ENCODE assay signal across 9 cellular contexts in the genomic region with DNA sequence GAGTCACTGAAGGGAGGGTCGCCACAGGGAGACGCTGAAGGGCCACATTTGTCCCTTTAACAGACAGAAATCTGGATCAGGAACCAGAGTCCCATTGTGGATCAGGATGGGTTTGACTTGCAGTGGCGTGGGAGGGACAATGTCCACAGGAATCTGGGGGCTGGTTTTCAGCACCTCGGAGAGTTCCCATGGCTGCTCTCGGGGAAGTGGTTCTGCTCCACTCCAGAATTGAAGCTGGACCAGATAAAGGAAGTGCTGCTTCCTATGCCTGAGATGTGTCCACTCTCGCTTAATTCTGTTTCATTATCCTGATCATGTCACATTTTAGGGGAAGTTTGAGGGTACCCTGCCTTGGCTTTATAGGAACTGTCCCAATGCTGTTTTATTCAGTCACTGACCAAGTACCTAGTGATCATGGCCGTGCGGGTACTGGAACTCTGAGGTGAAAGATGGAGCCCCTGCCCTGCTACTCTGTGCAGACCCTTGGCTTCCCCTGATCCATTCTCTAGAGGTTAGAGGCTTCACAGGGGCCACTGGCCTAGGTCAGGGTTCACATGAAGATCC. TPM values are rescaled to one million over a fixed set of nuclear protein-coding genes. Genes with fewer than 3 reads are reported as not detected.
DNase-seq lines count a peak whose midpoint lies in the region; ATAC-seq and TF ChIP-seq lines count a peak whose summit lies in the region.
"Had no signal": no experiment of that assay in that cellular context is flagged by ENCODE, and none has a peak within 500 bp of the region (broad histone marks: within the 10 kb centered on the region; RNA-seq: fewer than 3 reads in every experiment).

No MANE protein-coding gene starts in this region.

- H2AFZ ChIP-seq in MM.1S (ENCODE audit: low read length) = no peak overlapping the region

- ATAC-seq in lung (ENCODE audit: insufficient read depth, low FRiP score) (no peak), GM18505 (IDR thresholded peaks at IDR 0.05; ENCODE audit: unreplicated experiment) (no peak), GM21528 (IDR thresholded peaks at IDR 0.05; ENCODE audit: low FRiP score, unreplicated experiment) (no peak)

- H3K4me1 ChIP-seq in MM.1S (ENCODE audit: low read length) (no peaks in the 10 kb centered on the region), lung (ENCODE audit: control insufficient read depth in 2 of 2, insufficient read depth in 2 of 2, low read length in 2 of 2) (no peaks in the 10 kb centered on the region)

- H3K79me2 ChIP-seq in MM.1S (ENCODE audit: low read length) = no peaks in the 10 kb centered on the region

- H3K9ac ChIP-seq in MM.1S (ENCODE audit: low read length) = no peak overlapping the region

- TF ChIP-seq CTCF in MM.1S (IDR thresholded peaks at IDR 0.05; ENCODE audit: low read length) (no peak), astrocyte of the spinal cord (IDR thresholded peaks at IDR 0.05; ENCODE audit: low read depth, low read length) (no peak), lung (IDR thresholded peaks at IDR 0.05; ENCODE audit: control extremely low read depth, extremely low read depth) (no peak)

- no peaks in the 10 kb centered on the region for H3K9me2 ChIP-seq in MM.1S (replicated peaks; ENCODE audit: insufficient read depth, low read length)

- in situ Hi-C loops in astrocyte of the spinal cord (cut with HindIII; ENCODE audit: low sequenced_read_pairs) = no loop called here

- H3K27ac ChIP-seq in MM.1S (ENCODE audit: low read length) = no peak overlapping the region
- no peak overlapping the region for H3K27ac ChIP-seq in lung (ENCODE audit: low read depth in 1 of 2, low read length in 1 of 2)

- H4K20me1 ChIP-seq in MM.1S (ENCODE audit: insufficient read depth, low read length) = no peaks in the 10 kb centered on the region

- H3K4me2 ChIP-seq in MM.1S (ENCODE audit: low read depth, low read length) = no peak overlapping the region

- H3K36me3 ChIP-seq in MM.1S (replicated peaks; ENCODE audit: insufficient read depth, low read length) (no peaks in the 10 kb centered on the region), lung (ENCODE audit: control insufficient read depth in 2 of 2, insufficient read depth in 2 of 2, low read length in 2 of 2) (no peaks in the 10 kb centered on the region)

- H3K27me3 ChIP-seq in MM.1S (replicated peaks; ENCODE audit: insufficient read depth, low read length) (0 out of 2 replicates have a peak, but pooled peaks cover under 1% of the 10 kb centered on the region), lung (ENCODE audit: control insufficient read depth, insufficient read depth) (no peaks in the 10 kb centered on the region)

- WGBS in lung, 2 donors = 31 to 33% methylated on average over 8 of the region's 8 CpGs

- no peaks in the 10 kb centered on the region for H3K9me3 ChIP-seq in MM.1S (replicated peaks; ENCODE audit: insufficient read depth, low read length)
- no peaks in the 10 kb centered on the region for H3K9me3 ChIP-seq in lung (ENCODE audit: control insufficient read depth in 2 of 2, insufficient read depth in 1 of 2, low read length in 1 of 2)

- TF ChIP-seq POLR2A in GM18505 (IDR thresholded peaks at IDR 0.05; ENCODE audit: borderline replicate concordance, extremely low read depth, insufficient read depth, insufficient read length) = no peak

- no peak overlapping the region for H3K4me3 ChIP-seq in MM.1S (ENCODE audit: low read length)
- H3K4me3 ChIP-seq in astrocyte of the spinal cord (ENCODE audit: low read depth, low read length) = no peak overlapping the region
- no peak overlapping the region for H3K4me3 ChIP-seq in lung

- no peaks in the 10 kb centered on the region for H3F3A ChIP-seq in MM.1S (ENCODE audit: insufficient read depth, low read length)

- peak; percentile 65 for DNase-seq in COLO829 (ENCODE audit: low spot score)
- DNase-seq in MM.1S = peak; percentile 36
- peak; percentile 35 for DNase-seq in astrocyte of the spinal cord (ENCODE audit: low read depth, low spot score)
- peak; percentile 47 for DNase-seq in lung (ENCODE audit: low spot score)
- DNase-seq in NK-92 treated with Interleukin-12 subunit alpha and Interleukin-12 subunit beta, amount 100 ng/mL, for 24 hours (lab: John Stamatoyannopoulos, UW) = no peak
- no peak for DNase-seq in NCI-H446 (lab: John Stamatoyannopoulos, UW)

RNA-seq across cellular contexts. Expression of gene ENHO, which starts 28.7 kb away (rescaled TPM):
- total RNA-seq in lung = under 1 TPM; 0.55 to 0.85 TPM
- polyA plus RNA-seq in lung = 1 to 10 TPM in 1 of 2 donors, under 1 TPM in 1; 0.29 to 1.4 TPM

RNA-seq across cellular contexts. Expression of gene DNAI1, which starts 35.4 kb away (rescaled TPM):
- 10 to 100 TPM; 12.8 to 26.2 TPM for total RNA-seq in lung
- 1 to 10 TPM; 4.6 to 5.6 TPM for polyA plus RNA-seq in lung
- total RNA-seq: T-helper 1 cell treated with Interleukin-12 subunit alpha and Interleukin-12 subunit beta and Interleukin-4 antibody, amounts not matched to agents 30 ng/mL and 1 ng/mL, for 36 hours had no signal

RNA-seq across cellular contexts. Expression of gene FAM219A, which starts 35.7 kb away (rescaled TPM):
- 10 to 100 TPM in 1 of 2 donors, 1 to 10 TPM in 1; 8.5 to 28.3 TPM for total RNA-seq in lung
- 10 to 100 TPM; 10.3 to 16.4 TPM for polyA plus RNA-seq in lung

Comparison
In these comparisons a context has a peak if more than half of its experiments do, and no peak if none do; other contexts are left out.
1. DNase-seq: peak in COLO829 (single experiment), MM.1S (single experiment), astrocyte of the spinal cord (single experiment) and lung (single experiment); none in NK-92 treated with Interleukin-12 subunit alpha and Interleukin-12 subunit beta, amount 100 ng/mL, for 24 hours (single experiment) and NCI-H446 (0 of 2).